ENCODE assay signal across 2 cellular contexts in genomic region chr6:159311618-159312017, GRCh38.
A peak's percentile ranks its signal among the peaks of the same experiment; 100 is the strongest.
TF ChIP-seq lines count a peak whose summit lies in the region.

No MANE protein-coding gene starts in this region.

TF ChIP-seq in WTC11, 78 proteins besides CTCF, POLR2A, EP300 and RAD21:
- TF ChIP-seq USF2 (CRISPR knock-in tag; IDR thresholded peaks at IDR 0.05) (no peak), ZBTB43 (CRISPR knock-in tag; IDR thresholded peaks at IDR 0.05) (no peak), ZNF317 (CRISPR knock-in tag; IDR thresholded peaks at IDR 0.05; ENCODE audit: borderline replicate concordance, low read depth) (no peak), IRF2 (CRISPR knock-in tag; IDR thresholded peaks at IDR 0.05; ENCODE audit: borderline replicate concordance, low read depth) (no peak), GTF2I (CRISPR knock-in tag; conservative IDR thresholded peaks at IDR 0.05) (no peak), NFE2L1 (CRISPR knock-in tag; IDR thresholded peaks at IDR 0.05) (no peak)
- TF ChIP-seq, protein P1, sequence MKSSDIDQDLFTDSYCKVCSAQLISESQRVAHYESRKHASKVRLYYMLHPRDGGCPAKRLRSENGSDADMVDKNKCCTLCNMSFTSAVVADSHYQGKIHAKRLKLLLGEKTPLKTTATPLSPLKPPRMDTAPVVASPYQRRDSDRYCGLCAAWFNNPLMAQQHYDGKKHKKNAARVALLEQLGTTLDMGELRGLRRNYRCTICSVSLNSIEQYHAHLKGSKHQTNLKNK (CRISPR knock-in tag; IDR thresholded peaks at IDR 0.05) = no peak
- TF ChIP-seq, protein P2, sequence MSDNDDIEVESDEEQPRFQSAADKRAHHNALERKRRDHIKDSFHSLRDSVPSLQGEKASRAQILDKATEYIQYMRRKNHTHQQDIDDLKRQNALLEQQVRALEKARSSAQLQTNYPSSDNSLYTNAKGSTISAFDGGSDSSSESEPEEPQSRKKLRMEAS (CRISPR knock-in tag; IDR thresholded peaks at IDR 0.05) = no peak

TF ChIP-seq in HepG2, 621 proteins besides CTCF, POLR2A, EP300 and RAD21:
- TF ChIP-seq BATF2 (CRISPR knock-in tag; IDR thresholded peaks at IDR 0.05) = no peak
- TF ChIP-seq CBX1 (IDR thresholded peaks at IDR 0.05; ENCODE audit: low read depth) = no peak
- no peak for TF ChIP-seq ZNF724P (CRISPR knock-in tag; IDR thresholded peaks at IDR 0.05; ENCODE audit: borderline replicate concordance)
- TF ChIP-seq, protein P3, sequence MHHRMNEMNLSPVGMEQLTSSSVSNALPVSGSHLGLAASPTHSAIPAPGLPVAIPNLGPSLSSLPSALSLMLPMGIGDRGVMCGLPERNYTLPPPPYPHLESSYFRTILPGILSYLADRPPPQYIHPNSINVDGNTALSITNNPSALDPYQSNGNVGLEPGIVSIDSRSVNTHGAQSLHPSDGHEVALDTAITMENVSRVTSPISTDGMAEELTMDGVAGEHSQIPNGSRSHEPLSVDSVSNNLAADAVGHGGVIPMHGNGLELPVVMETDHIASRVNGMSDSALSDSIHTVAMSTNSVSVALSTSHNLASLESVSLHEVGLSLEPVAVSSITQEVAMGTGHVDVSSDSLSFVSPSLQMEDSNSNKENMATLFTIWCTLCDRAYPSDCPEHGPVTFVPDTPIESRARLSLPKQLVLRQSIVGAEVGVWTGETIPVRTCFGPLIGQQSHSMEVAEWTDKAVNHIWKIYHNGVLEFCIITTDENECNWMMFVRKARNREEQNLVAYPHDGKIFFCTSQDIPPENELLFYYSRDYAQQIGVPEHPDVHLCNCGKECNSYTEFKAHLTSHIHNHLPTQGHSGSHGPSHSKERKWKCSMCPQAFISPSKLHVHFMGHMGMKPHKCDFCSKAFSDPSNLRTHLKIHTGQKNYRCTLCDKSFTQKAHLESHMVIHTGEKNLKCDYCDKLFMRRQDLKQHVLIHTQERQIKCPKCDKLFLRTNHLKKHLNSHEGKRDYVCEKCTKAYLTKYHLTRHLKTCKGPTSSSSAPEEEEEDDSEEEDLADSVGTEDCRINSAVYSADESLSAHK (CRISPR knock-in tag; IDR thresholded peaks at IDR 0.05; ENCODE audit: borderline replicate concordance) = no peak
- TF ChIP-seq RBM39 (IDR thresholded peaks at IDR 0.05; ENCODE audit: low read depth, low read length, poor library complexity, severe bottlenecking) = no peak
- no peak for TF ChIP-seq FOXA1 (IDR thresholded peaks at IDR 0.05)
- peak; percentile 32; the same call in 1 of the 2 replicates for TF ChIP-seq FOXA1 (CRISPR knock-in tag; IDR thresholded peaks at IDR 0.05)
- TF ChIP-seq DMAP1 (CRISPR knock-in tag; IDR thresholded peaks at IDR 0.05) = no peak
- TF ChIP-seq ZNF770 (CRISPR knock-in tag; IDR thresholded peaks at IDR 0.05) = no peak
